In the genomic region with DNA sequence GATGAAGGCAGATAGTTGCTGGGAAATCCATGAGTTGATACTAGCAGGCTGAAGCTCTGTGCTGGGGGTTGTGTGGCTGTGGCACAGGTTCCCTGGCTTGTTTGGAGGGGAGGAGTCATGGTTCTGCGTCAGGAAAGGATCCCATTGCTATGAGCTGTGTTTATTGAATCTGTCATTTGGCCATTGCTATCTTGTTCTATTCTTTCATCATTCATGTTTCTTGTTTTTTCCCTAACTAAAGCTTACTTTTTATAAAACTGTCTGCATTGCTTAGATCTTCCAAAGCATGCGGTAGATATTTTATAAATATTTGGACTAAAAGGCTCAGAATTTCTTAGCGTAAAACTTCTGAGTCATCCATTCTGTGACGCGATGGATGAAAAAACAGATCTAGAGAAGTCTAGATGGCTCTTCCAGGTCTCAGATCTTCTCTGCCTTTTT, we compare ENCODE assay signal across 14 cellular contexts.
A peak's percentile ranks its signal among the peaks of the same experiment; 100 is the strongest.
DNase-seq lines count a peak whose midpoint lies in the region; ATAC-seq and TF ChIP-seq lines count a peak whose summit lies in the region.
"Had no signal": no experiment of that assay in that cellular context is flagged by ENCODE, and none has a peak within 500 bp of the region (broad histone marks: within the 10 kb centered on the region; RNA-seq: fewer than 3 reads in every experiment).

No MANE protein-coding gene starts in this region.

- TF ChIP-seq CTCF in astrocyte of the spinal cord (IDR thresholded peaks at IDR 0.05; ENCODE audit: low read depth, low read length) (no peak), heart left ventricle (IDR thresholded peaks at IDR 0.05) (no peak), psoas muscle (IDR thresholded peaks at IDR 0.05) (no peak)

- peaks cover 0 to 4% (median 0%) of the 10 kb centered on the region in 5 donors for H3K27me3 Mint-ChIP-seq in naive thymus-derived CD4-positive, alpha-beta T cell
- H3K27me3 Mint-ChIP-seq: stimulated activated naive B cell treated with anti-CD40 and anti-IgM and Interleukin-4, amounts not matched to agents 10 μg/mL and 1 μg/mL and 100 μg/mL, for 72 hours had no signal

- no peak overlapping the region for H3K4me3 Mint-ChIP-seq in naive thymus-derived CD4-positive, alpha-beta T cell
- H3K4me3 Mint-ChIP-seq: stimulated activated naive B cell treated with anti-CD40 and anti-IgM and Interleukin-4, amounts not matched to agents 10 μg/mL and 1 μg/mL and 100 μg/mL, for 72 hours had no signal

- H3K9me3 ChIP-seq in heart left ventricle = no peaks in the 10 kb centered on the region
- no peaks in the 10 kb centered on the region for H3K9me3 ChIP-seq in psoas muscle
- no peaks in the 10 kb centered on the region for H3K9me3 ChIP-seq in naive thymus-derived CD4-positive, alpha-beta T cell (ENCODE audit: control insufficient read depth in 2 of 3, low read length in 3 of 3)
- H3K9me3 ChIP-seq: BLaER1 treated with 17β-estradiol and CSF1 and Interleukin-3, amounts not matched to agents 10 nM and 100 nM had no signal

- H3K27me3 ChIP-seq in heart left ventricle (no peaks in the 10 kb centered on the region), psoas muscle (ENCODE audit: insufficient read depth in 3 of 3, low read length in 2 of 3) (no peaks in the 10 kb centered on the region)
- H3K27me3 ChIP-seq in naive thymus-derived CD4-positive, alpha-beta T cell (ENCODE audit: control insufficient read depth in 2 of 2, insufficient read depth in 2 of 2, low read length in 2 of 2) = no peaks in the 10 kb centered on the region
- H3K27me3 ChIP-seq: BLaER1 treated with 17β-estradiol and CSF1 and Interleukin-3, amounts not matched to agents 10 nM and 100 nM had no signal

- no peak overlapping the region for H3K4me3 ChIP-seq in astrocyte of the spinal cord (ENCODE audit: low read depth, low read length)
- H3K4me3 ChIP-seq in heart left ventricle = no peak overlapping the region
- no peak overlapping the region for H3K4me3 ChIP-seq in psoas muscle
- no peak overlapping the region for H3K4me3 ChIP-seq in naive thymus-derived CD4-positive, alpha-beta T cell (ENCODE audit: low read length)
- H3K4me3 ChIP-seq: BLaER1 treated with 17β-estradiol and CSF1 and Interleukin-3, amounts not matched to agents 10 nM and 100 nM had no signal

- H3K27ac ChIP-seq in heart left ventricle = peak overlapping the region in 1 of 12 donors; percentile 65
- H3K27ac ChIP-seq in psoas muscle = peak overlapping the region; percentile 59
- H3K27ac ChIP-seq in naive thymus-derived CD4-positive, alpha-beta T cell (ENCODE audit: low read depth, low read length) = no peak overlapping the region
- H3K27ac ChIP-seq: BLaER1 treated with 17β-estradiol and CSF1 and Interleukin-3, amounts not matched to agents 10 nM and 100 nM had no signal

- in situ Hi-C loops in astrocyte of the spinal cord (cut with HindIII; ENCODE audit: low sequenced_read_pairs) = no loop called here

- H3K9me3 Mint-ChIP-seq in naive thymus-derived CD4-positive, alpha-beta T cell = peaks cover 0 to 8% (median 0%) of the 10 kb centered on the region in 11 donors

- TF ChIP-seq POLR2A in heart left ventricle (IDR thresholded peaks at IDR 0.05) = no peak

- H3K4me1 ChIP-seq in heart left ventricle (peaks cover 0 to 49% (median 23%) of the 10 kb centered on the region in 12 donors), psoas muscle (peaks cover 38% of the 10 kb centered on the region)
- no peaks in the 10 kb centered on the region for H3K4me1 ChIP-seq in naive thymus-derived CD4-positive, alpha-beta T cell (ENCODE audit: control insufficient read depth in 2 of 2, insufficient read depth in 2 of 2, low read length in 2 of 2)
- H3K4me1 ChIP-seq: BLaER1 treated with 17β-estradiol and CSF1 and Interleukin-3, amounts not matched to agents 10 nM and 100 nM had no signal

- POLR2A ChIA-PET in naive thymus-derived CD4-positive, alpha-beta T cell (lab: Charles Lee) = no interaction called here

- peak; percentile 81 for DNase-seq in EH (ENCODE audit: low read depth)
- peak; percentile 82 for DNase-seq in astrocyte of the spinal cord (ENCODE audit: low read depth, low spot score)
- peak in 1 of 5 donors; percentile 53 for DNase-seq in heart left ventricle
- DNase-seq in psoas muscle = peak; percentile 33 to 51
- no peak for DNase-seq in naive thymus-derived CD4-positive, alpha-beta T cell
- no peak for DNase-seq in amygdala (lab: John Stamatoyannopoulos, UW)
- no peak for DNase-seq in D341Med (ENCODE audit: low spot score)
- DNase-seq: activated gamma-delta T cell; NCI-H1436; occipital lobe; SHP77 treated with DMSO at 0.1 percent for 48 hours; stimulated activated naive B cell treated with anti-CD40 and anti-IgM and Interleukin-4, amounts not matched to agents 10 μg/mL and 1 μg/mL and 100 μg/mL, for 72 hours had no signal

- no peaks in the 10 kb centered on the region for H3K4me1 Mint-ChIP-seq in naive thymus-derived CD4-positive, alpha-beta T cell
- H3K4me1 Mint-ChIP-seq: stimulated activated naive B cell treated with anti-CD40 and anti-IgM and Interleukin-4, amounts not matched to agents 10 μg/mL and 1 μg/mL and 100 μg/mL, for 72 hours had no signal

- no peaks in the 10 kb centered on the region for H3K36me3 Mint-ChIP-seq in naive thymus-derived CD4-positive, alpha-beta T cell
- H3K36me3 Mint-ChIP-seq: stimulated activated naive B cell treated with anti-CD40 and anti-IgM and Interleukin-4, amounts not matched to agents 10 μg/mL and 1 μg/mL and 100 μg/mL, for 72 hours had no signal

- CTCF ChIA-PET in naive thymus-derived CD4-positive, alpha-beta T cell (lab: Charles Lee) = interaction anchor here (0.9 kb wide), 1 partner anchor 57 kb away, joined by 3 read pairs; no protein-coding TSS in a partner anchor

- ATAC-seq in heart left ventricle (peak; percentile 59 to 92 (median 88)), psoas muscle (peak; percentile 93 to 96 (median 94)), GM18861 (IDR thresholded peaks at IDR 0.05; ENCODE audit: unreplicated experiment) (no peak)
- no peak for ATAC-seq in naive thymus-derived CD4-positive, alpha-beta T cell
- ATAC-seq: stimulated activated naive B cell treated with anti-CD40 and anti-IgM and Interleukin-4, amounts not matched to agents 10 μg/mL and 1 μg/mL and 100 μg/mL, for 72 hours had no signal

- no peak overlapping the region for H3K27ac Mint-ChIP-seq in naive thymus-derived CD4-positive, alpha-beta T cell
- H3K27ac Mint-ChIP-seq: stimulated activated naive B cell treated with anti-CD40 and anti-IgM and Interleukin-4, amounts not matched to agents 10 μg/mL and 1 μg/mL and 100 μg/mL, for 72 hours had no signal

- WGBS in heart left ventricle, 4 donors = 80 to 85% (median 82%) methylated on average over 5 of the region's 5 CpGs
- 60 to 69% (median 61%) methylated on average over 5 of the region's 5 CpGs for WGBS in psoas muscle, 3 donors

- intact Hi-C loops in heart left ventricle (cut with DNase I) = no loop called here
- intact Hi-C loops in psoas muscle (cut with DNase I) = no loop called here
- intact Hi-C loops in naive thymus-derived CD4-positive, alpha-beta T cell (cut with micrococcal nuclease) = no loop called here

- H3K36me3 ChIP-seq in heart left ventricle = peaks cover 0 to 9% (median 0%) of the 10 kb centered on the region in 9 donors
- no peaks in the 10 kb centered on the region for H3K36me3 ChIP-seq in psoas muscle (ENCODE audit: insufficient read depth in 1 of 2, low read depth in 1 of 2)
- no peaks in the 10 kb centered on the region for H3K36me3 ChIP-seq in naive thymus-derived CD4-positive, alpha-beta T cell (ENCODE audit: control insufficient read depth in 2 of 3, insufficient read depth in 3 of 3, low read length in 3 of 3)
- H3K36me3 ChIP-seq: BLaER1 treated with 17β-estradiol and CSF1 and Interleukin-3, amounts not matched to agents 10 nM and 100 nM had no signal

Comparison
In these comparisons a context has a peak if more than half of its experiments do, and no peak if none do; other contexts are left out.
1. DNase-seq: peak in EH (single experiment), astrocyte of the spinal cord (single experiment) and psoas muscle (2 of 2); none in naive thymus-derived CD4-positive, alpha-beta T cell (0 of 9), amygdala (0 of 56) and D341Med (single experiment).
2. ATAC-seq: peak in heart left ventricle (4 of 4) and psoas muscle (4 of 4); none in naive thymus-derived CD4-positive, alpha-beta T cell (single experiment) and GM18861 (single experiment).